In the genomic region with DNA sequence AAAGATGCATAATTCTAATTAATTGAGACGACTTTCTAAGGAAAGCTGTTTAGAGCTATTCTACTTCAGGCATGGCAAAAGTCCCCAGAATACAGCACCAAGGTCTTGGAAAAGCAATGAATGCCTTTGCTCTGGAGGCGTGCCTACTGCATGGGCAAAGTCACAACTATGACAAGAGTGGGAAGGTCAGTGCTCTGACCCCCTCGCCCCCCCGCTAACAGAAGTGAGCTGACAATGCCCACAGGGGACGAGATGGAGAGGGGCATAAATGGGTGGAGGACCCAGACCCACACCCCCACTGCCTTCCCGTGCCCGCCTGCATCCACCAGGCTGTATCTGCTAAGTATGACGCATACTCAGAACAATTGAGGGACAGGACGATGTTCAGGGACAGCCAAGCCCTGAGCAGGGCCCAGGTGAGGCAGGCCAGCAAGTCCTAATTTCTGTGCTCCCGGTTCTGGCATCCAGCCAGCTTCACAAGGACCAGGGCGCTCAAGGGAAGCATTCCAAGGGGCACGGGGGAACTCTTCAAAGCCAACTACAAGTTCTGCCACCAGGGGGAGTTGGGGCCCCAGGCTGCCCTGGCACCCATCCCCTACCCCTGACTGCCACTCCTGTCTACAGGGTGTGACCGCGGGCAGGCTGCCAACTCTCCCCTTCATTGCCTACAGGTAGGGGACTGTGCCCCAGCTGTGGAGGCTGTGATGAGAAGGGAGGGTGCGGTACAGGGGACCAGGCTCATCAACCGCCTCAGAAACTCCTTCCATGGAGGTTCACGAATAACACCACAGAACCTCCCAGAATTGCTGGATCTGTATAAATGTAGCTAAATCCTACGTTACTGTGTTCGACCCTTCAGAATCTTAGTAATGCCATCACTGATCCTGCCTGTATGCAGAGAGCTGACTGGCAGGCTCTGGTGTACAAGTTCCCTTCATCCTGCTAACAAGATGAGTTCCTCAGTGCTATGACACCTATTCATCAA, we compare ENCODE assay signal across 1 cellular context.
TF ChIP-seq lines count a peak whose summit lies in the region.

No MANE protein-coding gene starts in this region.

TF ChIP-seq in H1, 55 proteins besides CTCF, POLR2A, EP300 and RAD21:
- TF ChIP-seq YY1 (IDR thresholded peaks at IDR 0.05; ENCODE audit: low read depth, low read length) (peak; percentile 73; the same call in 1 of the 2 replicates), TEAD4 (IDR thresholded peaks at IDR 0.05; ENCODE audit: low read depth, low read length) (peak; percentile 75), JUND (IDR thresholded peaks at IDR 0.05; ENCODE audit: low read length) (no peak), ZNF274 (IDR thresholded peaks at IDR 0.05; ENCODE audit: borderline replicate concordance, extremely low read depth, low read length) (no peak), CHD2 (IDR thresholded peaks at IDR 0.05; ENCODE audit: low read length) (no peak), GTF2F1 (IDR thresholded peaks at IDR 0.05; ENCODE audit: borderline replicate concordance, low read depth, low read length) (no peak), CBX5 (IDR thresholded peaks at IDR 0.05; ENCODE audit: low read depth, low read length) (no peak), SAP30 (IDR thresholded peaks at IDR 0.05; ENCODE audit: insufficient read depth, insufficient replicate concordance, low read length) (no peak), POU5F1 (IDR thresholded peaks at IDR 0.05; ENCODE audit: low read depth, low read length) (no peak), PHF8 (conservative IDR thresholded peaks at IDR 0.05; ENCODE audit: low read depth, low read length) (no peak), SRF (IDR thresholded peaks at IDR 0.05; ENCODE audit: low read depth, low read length) (no peak), GABPA (IDR thresholded peaks at IDR 0.05; ENCODE audit: borderline replicate concordance, insufficient read depth, low read length) (peak; percentile 78; the same call in 1 of the 2 replicates), POLR2AphosphoS5 (IDR thresholded peaks at IDR 0.05; ENCODE audit: low read depth, low read length) (no peak), CREB1 (IDR thresholded peaks at IDR 0.05) (no peak)
